26 cellular contexts compared by ENCODE assay signal in the genomic region with DNA sequence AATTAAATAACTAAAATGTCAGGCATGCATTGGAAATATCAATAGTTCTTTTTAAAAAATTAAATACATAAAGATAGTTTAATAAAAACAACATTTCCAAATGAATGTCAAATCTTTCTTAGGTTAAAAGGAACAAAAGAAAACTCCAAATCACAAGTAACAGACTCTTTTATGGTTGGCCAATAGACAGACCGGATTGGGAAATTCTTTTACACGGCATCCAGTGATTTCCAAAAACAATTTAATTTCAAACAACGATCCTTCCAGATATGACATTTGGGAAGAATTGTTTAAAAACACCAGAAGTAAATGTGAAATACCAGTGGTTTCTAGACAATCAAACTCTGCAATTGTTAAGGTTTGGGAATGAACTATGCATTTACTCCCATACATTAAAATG. TPM values are rescaled to one million over a fixed set of nuclear protein-coding genes. Genes with fewer than 3 reads are reported as not detected.
DNase-seq lines count a peak whose midpoint lies in the region; ATAC-seq, FAIRE-seq and TF ChIP-seq lines count a peak whose summit lies in the region.
"Had no signal": no experiment of that assay in that cellular context is flagged by ENCODE, and none has a peak within 500 bp of the region (broad histone marks: within the 10 kb centered on the region; RNA-seq: fewer than 3 reads in every experiment).

No MANE protein-coding gene starts in this region.

- no peaks in the 10 kb centered on the region for H3K36me3 ChIP-seq in astrocyte (ENCODE audit: insufficient read depth, low read length)
- H3K36me3 ChIP-seq: BLaER1, HAP-1, SJSA1 had no signal

- intact Hi-C loops in sciatic nerve (cut with DNase I): no loop called here

- peak; percentile 51 for ATAC-seq in sciatic nerve
- ATAC-seq: GM23338, Right ventricle myocardium inferior had no signal

- H3K4me1 Mint-ChIP-seq in HFFc6 (ENCODE audit: low read depth) (peaks cover 55% of the 10 kb centered on the region), astrocyte (ENCODE audit: low read depth, unreplicated experiment) (peaks cover 40% of the 10 kb centered on the region)
- H3K4me1 Mint-ChIP-seq in activated CD4-positive, alpha-beta memory T cell treated with anti-CD3 and anti-CD28 coated beads, Interleukin-2, amount 10 ng/mL, durations not matched to agents 7 days and 5 days: no peaks in the 10 kb centered on the region

- H3K27ac ChIP-seq in astrocyte (ENCODE audit: low read depth, low read length): peak overlapping the region; percentile 95
- H3K27ac ChIP-seq: BLaER1, HL-60 had no signal

- H3K4me1 ChIP-seq in astrocyte (ENCODE audit: insufficient read depth, low read length): peaks cover 34% of the 10 kb centered on the region
- H3K4me1 ChIP-seq: BLaER1 had no signal

- H3K36me3 Mint-ChIP-seq in HFFc6 (ENCODE audit: low read depth) (no peaks in the 10 kb centered on the region), astrocyte (ENCODE audit: low read depth, unreplicated experiment) (no peaks in the 10 kb centered on the region)
- H3K36me3 Mint-ChIP-seq in activated CD4-positive, alpha-beta memory T cell treated with anti-CD3 and anti-CD28 coated beads, Interleukin-2, amount 10 ng/mL, durations not matched to agents 7 days and 5 days (ENCODE audit: low read depth): no peaks in the 10 kb centered on the region

- H3K27me3 Mint-ChIP-seq in HFFc6 (ENCODE audit: insufficient read depth) (no peaks in the 10 kb centered on the region; the same call in 1 of the 2 replicates), astrocyte (ENCODE audit: low read depth, unreplicated experiment) (peaks cover 2% of the 10 kb centered on the region)
- no peaks in the 10 kb centered on the region for H3K27me3 Mint-ChIP-seq in activated CD4-positive, alpha-beta memory T cell treated with anti-CD3 and anti-CD28 coated beads, Interleukin-2, amount 10 ng/mL, durations not matched to agents 7 days and 5 days

- no peak overlapping the region; the same call in 1 of the 2 replicates for H3K4me3 Mint-ChIP-seq in HFFc6
- H3K4me3 Mint-ChIP-seq in astrocyte (ENCODE audit: unreplicated experiment): no peak overlapping the region
- H3K4me3 Mint-ChIP-seq in activated CD4-positive, alpha-beta memory T cell treated with anti-CD3 and anti-CD28 coated beads, Interleukin-2, amount 10 ng/mL, durations not matched to agents 7 days and 5 days: no peak overlapping the region
- H3K4me3 Mint-ChIP-seq: CD4-positive, alpha-beta T cell; GM23338 had no signal

- FAIRE-seq in astrocyte (lab: Jason Lieb, UNC): no peak

- no peak overlapping the region for H3K4me3 ChIP-seq in astrocyte (ENCODE audit: insufficient read depth, low read depth, low read length)
- H3K4me3 ChIP-seq: BLaER1, GM23338, HAP-1, SJSA1 had no signal

- POLR2A ChIA-PET in activated CD4-positive, alpha-beta memory T cell treated with anti-CD3 and anti-CD28 coated beads, Interleukin-2, amount 10 ng/mL, durations not matched to agents 7 days and 5 days (lab: Charles Lee): no interaction called here

- H3K27me3 ChIP-seq in astrocyte (ENCODE audit: insufficient read depth, low read length): no peaks in the 10 kb centered on the region
- H3K27me3 ChIP-seq: BLaER1, SJSA1 had no signal

- DNase-seq in HFFc6: no peak
- no peak for DNase-seq in astrocyte (ENCODE audit: low read depth)
- peak; percentile 79 for DNase-seq in fibroblast of peridontal ligament (ENCODE audit: extremely low read depth)
- DNase-seq in sciatic nerve (ENCODE audit: low spot score): no peak
- no peak for DNase-seq in NCI-H446 (lab: John Stamatoyannopoulos, UW)
- no peak for DNase-seq in activated CD4-positive, alpha-beta T cell treated with anti-CD3 and anti-CD28 coated beads, Interleukin-2, amount 50 U/mL, for 1 hour
- no peak for DNase-seq in activated CD4-positive, alpha-beta memory T cell treated with anti-CD3 and anti-CD28 coated beads, Interleukin-2, amount 10 ng/mL, durations not matched to agents 7 days and 5 days
- DNase-seq: Caco-2; CD4-positive, alpha-beta T cell; DMS 273 treated with DMSO at 0.1 percent for 48 hours; DMS79 treated with DMSO at 0.1 percent for 48 hours; KG1; NCI-H1092 treated with DMSO at 0.1 percent for 48 hours; NCI-H146; NCI-H2029; NCI-H345; NCI-H524 treated with DMSO at 0.1 percent for 48 hours; NCI-H82 had no signal

- H3K9me3 Mint-ChIP-seq in HFFc6: no peaks in the 10 kb centered on the region
- H3K9me3 Mint-ChIP-seq in astrocyte (ENCODE audit: unreplicated experiment): no peaks in the 10 kb centered on the region
- no peaks in the 10 kb centered on the region for H3K9me3 Mint-ChIP-seq in activated CD4-positive, alpha-beta memory T cell treated with anti-CD3 and anti-CD28 coated beads, Interleukin-2, amount 10 ng/mL, durations not matched to agents 7 days and 5 days
- H3K9me3 Mint-ChIP-seq: CD4-positive, alpha-beta T cell; GM23338 had no signal

- no peaks in the 10 kb centered on the region for H3K9me3 ChIP-seq in astrocyte (ENCODE audit: insufficient read depth, low read depth, low read length)
- H3K9me3 ChIP-seq: BLaER1, Caco-2, HAP-1, SJSA1 had no signal

- H2AFZ ChIP-seq in astrocyte (ENCODE audit: low read depth, low read length): no peak overlapping the region

- no peak for TF ChIP-seq CTCF in HFFc6 (IDR thresholded peaks at IDR 0.05)
- no peak for TF ChIP-seq CTCF in astrocyte (IDR thresholded peaks at IDR 0.05; ENCODE audit: insufficient read depth, low read depth, low read length)

- no peaks in the 10 kb centered on the region for H4K20me1 ChIP-seq in astrocyte (ENCODE audit: insufficient read depth, low read length)
- H4K20me1 ChIP-seq: BLaER1 had no signal

- CTCF ChIA-PET in activated CD4-positive, alpha-beta memory T cell treated with anti-CD3 and anti-CD28 coated beads, Interleukin-2, amount 10 ng/mL, durations not matched to agents 7 days and 5 days (lab: Charles Lee): no interaction called here

- peak overlapping the region; percentile 83 for H3K27ac Mint-ChIP-seq in HFFc6
- H3K27ac Mint-ChIP-seq in astrocyte (ENCODE audit: unreplicated experiment): peak overlapping the region; percentile 12
- H3K27ac Mint-ChIP-seq in activated CD4-positive, alpha-beta memory T cell treated with anti-CD3 and anti-CD28 coated beads, Interleukin-2, amount 10 ng/mL, durations not matched to agents 7 days and 5 days: no peak overlapping the region
- H3K27ac Mint-ChIP-seq: CD4-positive, alpha-beta T cell; GM23338 had no signal

- H3K4me2 ChIP-seq in astrocyte (ENCODE audit: low read length): peak overlapping the region; percentile 77
- H3K4me2 ChIP-seq: BLaER1, GM23338 had no signal

- H3K9ac ChIP-seq in astrocyte (ENCODE audit: low read length): no peak overlapping the region
- H3K9ac ChIP-seq: BLaER1 had no signal

- no peaks in the 10 kb centered on the region for H3K79me2 ChIP-seq in astrocyte (ENCODE audit: insufficient read depth, low read length)

RNA-seq across cellular contexts. Expression of a gene that starts 32.8 kb away (rescaled TPM):
- under 1 TPM in 5 of 6 experiments, not detected in 1; 0.10 to 0.28 (median 0.16) TPM for total RNA-seq in HFFc6 (2021; fragmentation: NEBNext Ultra II Directional; extraction: Animal tissue kit (Norgen Biotek cat#: 25700))
- total RNA-seq in astrocyte (0.38 and 0.45 TPM in 2 replicates), sciatic nerve (0.80 TPM)
- total RNA-seq in activated CD4-positive, alpha-beta memory T cell treated with anti-CD3 and anti-CD28 coated beads, Interleukin-2, amount 10 ng/mL, durations not matched to agents 7 days and 5 days: not detected
- total RNA-seq: A673, Caco-2, OCI-LY7, Right ventricle myocardium inferior, SJSA1 had no signal
